Comparison of ENCODE assay signal across 20 cellular contexts in genomic region chr22:49466926-49467590, GRCh38.
"Had no signal": no experiment of that assay in that cellular context is flagged by ENCODE, and none has a peak within 500 bp of the region (broad histone marks: within the 10 kb centered on the region; RNA-seq: fewer than 3 reads in every experiment).

No MANE protein-coding gene starts in this region.

- H3K27ac ChIP-seq: lower lobe of right lung, parathyroid adenoma, thoracic aorta, upper lobe of right lung had no signal

- H3K79me2 ChIP-seq: parathyroid adenoma had no signal

- H3K4me3 Mint-ChIP-seq: activated B cell treated with CpG ODN at 0.5 μM for 24 hours; activated CD8-positive, alpha-beta T cell treated with anti-CD3 and anti-CD28 coated beads, Interleukin-2, amount 10 ng/mL, durations not matched to agents 7 days and 5 days; activated naive CD8-positive, alpha-beta T cell; activated T-cell treated with anti-CD3 and anti-CD28 coated beads, Interleukin-2, amount 50 U/mL, for 72 hours; central memory CD8-positive, alpha-beta T cell; neural crest cell; T-helper 1 cell treated with Interleukin-12 subunit alpha and Interleukin-12 subunit beta and Interleukin-4 antibody, amounts not matched to agents 30 μg/mL and 1 μg/mL, for 36 hours had no signal

- DNase-seq: activated B cell treated with CpG ODN at 0.5 μM for 24 hours; activated CD4-positive, alpha-beta T cell treated with anti-CD3 and anti-CD28 coated beads for 48 hours; activated CD8-positive, alpha-beta memory T cell treated with anti-CD3 and anti-CD28 coated beads, Interleukin-2, amount 50 U/mL, for 4 hours; activated CD8-positive, alpha-beta T cell treated with anti-CD3 and anti-CD28 coated beads, Interleukin-2, amount 10 ng/mL, durations not matched to agents 7 days and 5 days; activated gamma-delta T cell treated with Interleukin-2 at 50 U/mL for 16 hours; activated T-cell treated with anti-CD3 and anti-CD28 coated beads, Interleukin-2, amount 50 U/mL, for 72 hours; amniotic stem cell; effector memory CD4-positive, alpha-beta T cell; heart left ventricle; left cardiac atrium; lower lobe of right lung; stimulated activated CD4-positive, alpha-beta T cell treated with anti-CD3 and anti-CD28 coated beads, Interleukin-12 subunit alpha, Interleukin-12 subunit beta, amount 100 ng/mL, for 4 hours; stimulated activated CD4-positive, alpha-beta T cell treated with anti-CD3 and anti-CD28 coated beads, Interleukin-2, amount 100 ng/mL, for 24 hours; upper lobe of right lung had no signal

- H3K9me3 ChIP-seq: heart left ventricle, lower lobe of right lung, thoracic aorta, upper lobe of right lung had no signal

- H2AFZ ChIP-seq: parathyroid adenoma had no signal

- H3K9ac ChIP-seq: parathyroid adenoma had no signal

- H3K4me1 ChIP-seq: heart left ventricle, lower lobe of right lung, parathyroid adenoma, upper lobe of right lung had no signal

- H3K4me1 Mint-ChIP-seq: activated B cell treated with CpG ODN at 0.5 μM for 24 hours; central memory CD8-positive, alpha-beta T cell had no signal

- H3K36me3 Mint-ChIP-seq: activated naive CD8-positive, alpha-beta T cell had no signal

- H3K27ac Mint-ChIP-seq: activated B cell treated with CpG ODN at 0.5 μM for 24 hours; activated CD8-positive, alpha-beta T cell treated with anti-CD3 and anti-CD28 coated beads, Interleukin-2, amount 10 ng/mL, durations not matched to agents 7 days and 5 days; activated naive CD8-positive, alpha-beta T cell; activated T-cell treated with anti-CD3 and anti-CD28 coated beads, Interleukin-2, amount 50 U/mL, for 72 hours; T-helper 1 cell treated with Interleukin-12 subunit alpha and Interleukin-12 subunit beta and Interleukin-4 antibody, amounts not matched to agents 30 μg/mL and 1 μg/mL, for 36 hours had no signal

- H3K27me3 Mint-ChIP-seq: activated B cell treated with CpG ODN at 0.5 μM for 24 hours; activated naive CD8-positive, alpha-beta T cell had no signal

- H3K9me3 Mint-ChIP-seq: activated B cell treated with CpG ODN at 0.5 μM for 24 hours; activated T-cell treated with anti-CD3 and anti-CD28 coated beads, Interleukin-2, amount 50 U/mL, for 72 hours; central memory CD8-positive, alpha-beta T cell; neural crest cell; T-helper 1 cell treated with Interleukin-12 subunit alpha and Interleukin-12 subunit beta and Interleukin-4 antibody, amounts not matched to agents 30 μg/mL and 1 μg/mL, for 36 hours had no signal

- H3K36me3 ChIP-seq: heart left ventricle, lower lobe of right lung, thoracic aorta, upper lobe of right lung had no signal

- H3K4me3 ChIP-seq: heart left ventricle, lower lobe of right lung, thoracic aorta, upper lobe of right lung had no signal

- H3K27me3 ChIP-seq: upper lobe of right lung had no signal
